12 cellular contexts compared by ENCODE assay signal in genomic region chr11:55501014-55501413, GRCh38. TPM values are rescaled to one million over a fixed set of nuclear protein-coding genes. Genes with fewer than 3 reads are reported as not detected.
"Had no signal": no experiment of that assay in that cellular context is flagged by ENCODE, and none has a peak within 500 bp of the region (broad histone marks: within the 10 kb centered on the region; RNA-seq: fewer than 3 reads in every experiment).

No MANE protein-coding gene starts in this region.

- H3K4me3 ChIP-seq: GM23248, GM23338, HAP-1 had no signal

- H3K4me1 Mint-ChIP-seq: GM23338, H9 had no signal

- DNase-seq: GM23248, GOT3, H7, H9, HCEC 1CT, HFFc6 had no signal

- H3K36me3 ChIP-seq: HAP-1 had no signal

- H3K27ac ChIP-seq: GM23248 had no signal

- H3K4me3 Mint-ChIP-seq: GM23338, H9, HFFc6 had no signal

- H2AFZ ChIP-seq: GM23248, GM23338 had no signal

- ATAC-seq: GM23338, HCT116 had no signal

- H3K27ac Mint-ChIP-seq: GM23338, H9, HFFc6 had no signal

- H3K4me2 ChIP-seq: GM23338 had no signal

- H3K4me1 ChIP-seq: HAP-1 had no signal

- H3K9me3 ChIP-seq: HAP-1 had no signal

- H3K9ac ChIP-seq: GM23248 had no signal

- FAIRE-seq: H1, H54 had no signal

RNA-seq across cellular contexts. Expression of gene OR4C15, which starts 53.3 kb away (rescaled TPM):
- total RNA-seq: GM23248, GM23338, H1, H4, H7, H9, HFFc6 had no signal
- polyA plus RNA-seq: GM23248, GM23338, H1 had no signal
